Comparison of ENCODE assay signal across 25 cellular contexts in genomic region chr2:100109986-100110980, GRCh38. TPM values are rescaled to one million over a fixed set of nuclear protein-coding genes. Genes with fewer than 3 reads are reported as not detected.
DNase-seq lines count a peak whose midpoint lies in the region; ATAC-seq and TF ChIP-seq lines count a peak whose summit lies in the region.
"Had no signal": no experiment of that assay in that cellular context is flagged by ENCODE, and none has a peak within 500 bp of the region (broad histone marks: within the 10 kb centered on the region; RNA-seq: fewer than 3 reads in every experiment).

No MANE protein-coding gene starts in this region.

- peaks cover 0 to 18% (median 4%) of the 10 kb centered on the region in 4 donors for H3K4me1 ChIP-seq in Peyer's patch

- H3K27ac ChIP-seq in Peyer's patch, result peak overlapping the region in 2 of 4 donors; percentile 48 to 77
- H3K27ac ChIP-seq: brain microvascular endothelial cell, tibial artery, WERI-Rb-1 had no signal

- no peaks in the 10 kb centered on the region for H3K27me3 Mint-ChIP-seq in naive B cell
- H3K27me3 Mint-ChIP-seq in activated naive CD8-positive, alpha-beta T cell treated with anti-CD3 and anti-CD28 coated beads, Interleukin-2, amount 50 U/mL, for 24 hours, result peaks cover 17% of the 10 kb centered on the region

- intact Hi-C loops in Right ventricle myocardium superior (cut with DNase I), result no loop called here

- no peak for TF ChIP-seq POLR2A in Peyer's patch (IDR thresholded peaks at IDR 0.05)

- H3K27ac Mint-ChIP-seq in naive B cell, result peak overlapping the region; percentile 94 to 97 (median 96)
- H3K27ac Mint-ChIP-seq in activated naive CD8-positive, alpha-beta T cell treated with anti-CD3 and anti-CD28 coated beads, Interleukin-2, amount 50 U/mL, for 24 hours, result no peak overlapping the region
- H3K27ac Mint-ChIP-seq: activated CD4-positive, alpha-beta memory T cell treated with anti-CD3 and anti-CD28 coated beads for 36 hours; stimulated activated naive CD8-positive, alpha-beta T cell treated with anti-CD3 and anti-CD28 coated beads, Interleukin-15, Interleukin-2, amounts not matched to agents 100 ng/mL and 50 ng/mL, for 24 hours had no signal

- no peaks in the 10 kb centered on the region for H3K9me3 Mint-ChIP-seq in naive B cell
- no peaks in the 10 kb centered on the region for H3K9me3 Mint-ChIP-seq in activated naive CD8-positive, alpha-beta T cell treated with anti-CD3 and anti-CD28 coated beads, Interleukin-2, amount 50 U/mL, for 24 hours
- H3K9me3 Mint-ChIP-seq: activated CD4-positive, alpha-beta memory T cell treated with anti-CD3 and anti-CD28 coated beads for 36 hours; stimulated activated naive CD8-positive, alpha-beta T cell treated with anti-CD3 and anti-CD28 coated beads, Interleukin-15, Interleukin-2, amounts not matched to agents 100 ng/mL and 50 ng/mL, for 24 hours had no signal

- TF ChIP-seq CTCF in Peyer's patch (IDR thresholded peaks at IDR 0.05), result no peak

- peaks cover 7 to 27% of the 10 kb centered on the region in 2 donors for H3K36me3 Mint-ChIP-seq in naive B cell
- no peaks in the 10 kb centered on the region for H3K36me3 Mint-ChIP-seq in activated naive CD8-positive, alpha-beta T cell treated with anti-CD3 and anti-CD28 coated beads, Interleukin-2, amount 50 U/mL, for 24 hours (ENCODE audit: low read depth)
- H3K36me3 Mint-ChIP-seq: activated CD4-positive, alpha-beta memory T cell treated with anti-CD3 and anti-CD28 coated beads for 36 hours had no signal

- no peak overlapping the region for H3K4me3 ChIP-seq in Peyer's patch
- H3K4me3 ChIP-seq: tibial artery had no signal

- ATAC-seq in naive B cell (ENCODE audit: low read depth in 2 of 2), result peak; percentile 83
- ATAC-seq in GM19324 (IDR thresholded peaks at IDR 0.05; ENCODE audit: low FRiP score, unreplicated experiment), result no peak
- ATAC-seq in activated naive CD8-positive, alpha-beta T cell treated with anti-CD3 and anti-CD28 coated beads, Interleukin-2, amount 50 U/mL, for 24 hours, result no peak
- no peak for ATAC-seq in GM18861 (IDR thresholded peaks at IDR 0.05; ENCODE audit: unreplicated experiment)
- ATAC-seq in Right ventricle myocardium superior (ENCODE audit: poor library complexity), result no peak
- ATAC-seq: esophagus mucosa had no signal

- no peaks in the 10 kb centered on the region for H3K36me3 ChIP-seq in Peyer's patch
- H3K36me3 ChIP-seq: brain microvascular endothelial cell, tibial artery, WERI-Rb-1 had no signal

- DNase-seq in SIG-M5 treated with dmso at 0.1 percent for 504 hours (lab: John Stamatoyannopoulos, UW; ENCODE audit: unreplicated experiment), result peak; percentile 16
- DNase-seq in SIG-M5 (lab: John Stamatoyannopoulos, UW), result no peak
- DNase-seq in Peyer's patch, result peak in 2 of 3 donors; percentile 85 to 88
- peak; percentile 82 for DNase-seq in naive B cell
- DNase-seq in activated naive CD8-positive, alpha-beta T cell treated with anti-CD3 and anti-CD28 coated beads, Interleukin-2, amount 50 U/mL, for 24 hours, result no peak
- DNase-seq in Right ventricle myocardium superior, result no peak
- DNase-seq: activated CD4-positive, alpha-beta memory T cell treated with anti-CD3 and anti-CD28 coated beads for 36 hours; activated effector memory CD4-positive, alpha-beta T cell treated with anti-CD3 and anti-CD28 coated beads, Interleukin-2, amount 50 U/mL, for 16 hours; brain microvascular endothelial cell; C1 segment of cervical spinal cord; effector memory CD4-positive, alpha-beta T cell; KBM-7; NCI-H187; NCI-H226; NCI-H82; occipital lobe; retina; stimulated activated CD4-positive, alpha-beta T cell treated with anti-CD3 and anti-CD28 coated beads, Interleukin-4, amount 100 ng/mL, for 1 hour; T-helper 2 cell; tibial artery; WERI-Rb-1 had no signal

- no peaks in the 10 kb centered on the region for H3K27me3 ChIP-seq in Peyer's patch
- H3K27me3 ChIP-seq: brain microvascular endothelial cell, tibial artery had no signal

- peaks cover 81 to 93% (median 88%) of the 10 kb centered on the region in 3 donors for H3K4me1 Mint-ChIP-seq in naive B cell
- H3K4me1 Mint-ChIP-seq in activated naive CD8-positive, alpha-beta T cell treated with anti-CD3 and anti-CD28 coated beads, Interleukin-2, amount 50 U/mL, for 24 hours, result peaks cover 23% of the 10 kb centered on the region

- H3K9me3 ChIP-seq in Peyer's patch, result no peaks in the 10 kb centered on the region
- H3K9me3 ChIP-seq: tibial artery had no signal

- H3K4me3 Mint-ChIP-seq in naive B cell, result peak overlapping the region; percentile 76 to 92 (median 84)
- no peak overlapping the region for H3K4me3 Mint-ChIP-seq in activated naive CD8-positive, alpha-beta T cell treated with anti-CD3 and anti-CD28 coated beads, Interleukin-2, amount 50 U/mL, for 24 hours
- H3K4me3 Mint-ChIP-seq: activated CD4-positive, alpha-beta memory T cell treated with anti-CD3 and anti-CD28 coated beads for 36 hours; stimulated activated naive CD8-positive, alpha-beta T cell treated with anti-CD3 and anti-CD28 coated beads, Interleukin-15, Interleukin-2, amounts not matched to agents 100 ng/mL and 50 ng/mL, for 24 hours had no signal

RNA-seq across cellular contexts. Expression of gene AFF3, which starts 32.1 kb away (rescaled TPM):
- total RNA-seq in Peyer's patch, result 100 to 1,000 TPM in 1 of 4 donors, 10 to 100 TPM in 2, 1 to 10 TPM in 1; 5.3 to 216 (median 12.5) TPM
- polyA plus RNA-seq in naive B cell (ENCODE audit: low read depth in 6 of 6), result 100 to 1,000 TPM in 2 of 6 donors, 10 to 100 TPM in 4; 43.8 to 255 (median 96.8) TPM
- total RNA-seq in Right ventricle myocardium superior, result 7.6 TPM

Comparison
In these comparisons a context has a peak if more than half of its experiments do, and no peak if none do; other contexts are left out.
1. DNase-seq: peak in SIG-M5 treated with dmso at 0.1 percent for 504 hours (single experiment), Peyer's patch (2 of 3) and naive B cell (single experiment); none in SIG-M5 (single experiment), activated naive CD8-positive, alpha-beta T cell treated with anti-CD3 and anti-CD28 coated beads, Interleukin-2, amount 50 U/mL, for 24 hours (single experiment) and Right ventricle myocardium superior (single experiment).
2. ATAC-seq: peak in naive B cell (2 of 2); none in GM19324 (single experiment), activated naive CD8-positive, alpha-beta T cell treated with anti-CD3 and anti-CD28 coated beads, Interleukin-2, amount 50 U/mL, for 24 hours (single experiment), GM18861 (single experiment) and Right ventricle myocardium superior (single experiment).